8 cellular contexts compared by ENCODE assay signal in the genomic region with DNA sequence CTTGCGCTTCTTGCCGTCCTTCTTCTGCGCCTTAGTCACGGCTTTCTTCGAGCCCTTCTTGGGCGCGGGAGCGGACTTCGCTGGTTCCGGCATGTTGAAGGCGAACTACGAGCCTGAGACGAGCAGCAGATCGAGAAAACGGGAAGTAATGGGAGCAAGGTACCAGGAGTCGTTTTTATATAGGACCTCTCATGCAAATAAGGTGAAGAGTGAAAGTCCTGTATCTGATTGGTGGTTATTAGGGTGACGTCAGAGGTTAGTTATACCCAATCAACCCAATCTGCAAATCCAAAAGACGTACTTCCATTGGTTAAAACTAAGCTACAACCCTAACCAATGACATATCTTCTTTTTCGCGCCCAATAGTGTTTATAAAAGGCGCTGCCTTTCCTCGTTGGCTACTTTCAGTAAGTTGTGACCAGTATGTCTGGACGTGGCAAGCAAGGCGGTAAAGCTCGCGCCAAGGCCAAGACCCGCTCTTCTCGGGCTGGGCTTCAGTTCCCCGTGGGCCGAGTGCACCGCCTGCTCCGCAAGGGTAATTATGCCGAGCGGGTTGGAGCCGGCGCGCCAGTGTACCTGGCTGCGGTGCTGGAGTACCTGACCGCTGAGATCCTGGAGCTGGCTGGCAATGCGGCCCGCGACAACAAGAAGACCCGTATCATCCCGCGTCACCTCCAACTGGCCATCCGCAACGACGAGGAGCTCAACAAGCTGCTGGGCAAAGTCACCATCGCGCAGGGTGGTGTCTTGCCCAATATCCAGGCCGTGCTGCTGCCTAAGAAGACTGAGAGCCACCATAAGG.
DNase-seq lines count a peak whose midpoint lies in the region; ATAC-seq lines count a peak whose summit lies in the region.

No MANE protein-coding gene starts in this region.

- ATAC-seq in GM19455 (IDR thresholded peaks at IDR 0.05; ENCODE audit: unreplicated experiment), result peak; percentile 69
- ATAC-seq in HG03565 (IDR thresholded peaks at IDR 0.05; ENCODE audit: unreplicated experiment), result peak; percentile 77

- H3K27ac Mint-ChIP-seq in activated CD4-positive, alpha-beta memory T cell treated with anti-CD3 and anti-CD28 coated beads, Interleukin-2, amount 10 ng/mL, durations not matched to agents 7 days and 5 days, result no peak overlapping the region

- no peaks in the 10 kb centered on the region for H3K9me3 ChIP-seq in endocrine pancreas (ENCODE audit: control insufficient read depth, low read length)

- H3K27me3 ChIP-seq in endocrine pancreas (ENCODE audit: control insufficient read depth, insufficient read depth, low read length), result no peaks in the 10 kb centered on the region

- H3K4me3 Mint-ChIP-seq in activated CD4-positive, alpha-beta memory T cell treated with anti-CD3 and anti-CD28 coated beads, Interleukin-2, amount 10 ng/mL, durations not matched to agents 7 days and 5 days, result no peak overlapping the region

- no peaks in the 10 kb centered on the region for H3K27me3 Mint-ChIP-seq in activated CD4-positive, alpha-beta memory T cell treated with anti-CD3 and anti-CD28 coated beads, Interleukin-2, amount 10 ng/mL, durations not matched to agents 7 days and 5 days

- no peaks in the 10 kb centered on the region for H3K36me3 ChIP-seq in endocrine pancreas (ENCODE audit: control insufficient read depth, insufficient read depth, low read length)

- H3K36me3 Mint-ChIP-seq in activated CD4-positive, alpha-beta memory T cell treated with anti-CD3 and anti-CD28 coated beads, Interleukin-2, amount 10 ng/mL, durations not matched to agents 7 days and 5 days (ENCODE audit: low read depth), result peaks cover 9% of the 10 kb centered on the region

- H3K9me3 Mint-ChIP-seq in activated CD4-positive, alpha-beta memory T cell treated with anti-CD3 and anti-CD28 coated beads, Interleukin-2, amount 10 ng/mL, durations not matched to agents 7 days and 5 days, result no peaks in the 10 kb centered on the region

- peak overlapping the region; percentile 73 for H3K4me3 ChIP-seq in endocrine pancreas (ENCODE audit: control insufficient read depth, insufficient read depth, low read length)

- H3K9ac ChIP-seq in endocrine pancreas (ENCODE audit: control insufficient read depth, insufficient read depth, low read length), result no peak overlapping the region

- peaks cover 31% of the 10 kb centered on the region for H3K4me1 Mint-ChIP-seq in activated CD4-positive, alpha-beta memory T cell treated with anti-CD3 and anti-CD28 coated beads, Interleukin-2, amount 10 ng/mL, durations not matched to agents 7 days and 5 days

- DNase-seq in COLO668 (lab: John Stamatoyannopoulos, UW; ENCODE audit: unreplicated experiment) (peak; percentile 79), NCI-H774 (lab: John Stamatoyannopoulos, UW) (peak; percentile 96), lung microvascular endothelial cell (ENCODE audit: low read depth in 2 of 2) (peak; percentile 99)
- peak; percentile 87 for DNase-seq in activated CD4-positive, alpha-beta memory T cell treated with anti-CD3 and anti-CD28 coated beads, Interleukin-2, amount 10 ng/mL, durations not matched to agents 7 days and 5 days
- peak; percentile 66 to 76 (median 70) for DNase-seq in stimulated activated CD4-positive, alpha-beta T cell treated with anti-CD3 and anti-CD28 coated beads, TNF-alpha, amount 100 ng/mL, for 48 hours (ENCODE audit: low read depth in 3 of 3)

- no peaks in the 10 kb centered on the region for H3K4me1 ChIP-seq in endocrine pancreas (ENCODE audit: control insufficient read depth, insufficient read depth, low read length)

- CTCF ChIA-PET in activated CD4-positive, alpha-beta memory T cell treated with anti-CD3 and anti-CD28 coated beads, Interleukin-2, amount 10 ng/mL, durations not matched to agents 7 days and 5 days (lab: Charles Lee), result interaction anchor here (0.7 to 6.2 kb wide), 17 partner anchors 8 to 1114 kb away, joined by 3 to 66 read pairs (median 4); a partner anchor contains a TSS

- POLR2A ChIA-PET in activated CD4-positive, alpha-beta memory T cell treated with anti-CD3 and anti-CD28 coated beads, Interleukin-2, amount 10 ng/mL, durations not matched to agents 7 days and 5 days (lab: Charles Lee), result interaction anchor here (0.6 to 15.8 kb wide), 60 partner anchors 8 to 1777 kb away, joined by 3 to 971 read pairs (median 8); partner anchors contain the start of genes TRIM27 and ZNF184

Comparison
In these comparisons a context has a peak if more than half of its experiments do, and no peak if none do; other contexts are left out.
1. Peak in every context shown above with its lines: DNase-seq, ATAC-seq and H3K4me3 ChIP-seq.